In the genomic region with DNA sequence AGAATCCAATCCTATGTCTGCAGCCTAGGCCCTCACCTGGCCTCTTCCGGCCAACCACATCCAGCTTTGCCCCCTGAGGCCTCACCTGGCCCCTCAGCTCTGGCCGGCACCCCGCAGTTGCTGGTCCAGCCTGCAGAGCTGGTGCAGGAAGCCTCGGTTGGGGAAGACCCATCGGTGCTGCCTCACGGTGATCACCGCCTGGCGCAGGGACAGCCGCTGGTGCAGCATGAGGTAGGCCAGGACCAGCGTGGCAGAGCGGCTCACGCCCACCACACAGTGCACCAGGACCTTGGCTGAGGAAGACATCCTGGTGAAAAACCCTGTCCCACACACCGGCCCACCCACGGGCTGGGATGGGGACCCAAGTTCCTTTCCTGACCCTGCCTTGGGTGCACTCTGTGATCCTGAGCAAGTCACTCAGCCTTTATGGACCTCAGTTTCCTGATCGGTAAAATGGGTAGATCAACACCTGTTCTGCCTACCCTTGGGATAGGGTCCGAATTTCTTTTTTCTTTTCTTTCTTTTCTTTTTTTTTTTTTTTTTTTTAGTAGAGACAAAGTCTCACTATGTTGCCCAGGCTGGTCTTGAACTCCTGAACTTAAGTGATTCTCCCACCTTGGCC, we compare ENCODE assay signal across 16 cellular contexts. TPM values are rescaled to one million over a fixed set of nuclear protein-coding genes. Genes with fewer than 3 reads are reported as not detected.
DNase-seq lines count a peak whose midpoint lies in the region; FAIRE-seq and TF ChIP-seq lines count a peak whose summit lies in the region.
"Had no signal": no experiment of that assay in that cellular context is flagged by ENCODE, and none has a peak within 500 bp of the region (broad histone marks: within the 10 kb centered on the region; RNA-seq: fewer than 3 reads in every experiment).

No MANE protein-coding gene starts in this region.

- H4K20me1 ChIP-seq in H1 (replicated peaks in 1 of 2; ENCODE audit: control insufficient read depth in 1 of 2, insufficient read depth in 2 of 2, low read length in 2 of 2) (no peaks in the 10 kb centered on the region), neural progenitor cell (ENCODE audit: low read depth) (no peaks in the 10 kb centered on the region), hepatocyte (ENCODE audit: insufficient read depth, poor library complexity, severe bottlenecking) (no peaks in the 10 kb centered on the region)

- H3K9me2 ChIP-seq in hepatocyte (replicated peaks; ENCODE audit: insufficient read depth), result no peaks in the 10 kb centered on the region

- H4K5ac ChIP-seq in H1 (ENCODE audit: insufficient read length, low read depth, low read length), result peak overlapping the region; percentile 67

- no peak overlapping the region for H3K14ac ChIP-seq in H1 (ENCODE audit: insufficient read length)

- H3K27ac Mint-ChIP-seq in neural progenitor cell, result peak overlapping the region; percentile 44
- H3K27ac Mint-ChIP-seq: IgD-negative memory B cell had no signal

- H3K23me2 ChIP-seq in H1 (ENCODE audit: low read depth, low read length), result no peaks in the 10 kb centered on the region

- H3K4me3 ChIP-seq in H1 (ENCODE audit: extremely low read depth in 1 of 4, insufficient read depth in 2 of 4, low read depth in 3 of 4, low read length in 4 of 4), result no peak overlapping the region
- no peak overlapping the region for H3K4me3 ChIP-seq in neural progenitor cell
- no peak overlapping the region for H3K4me3 ChIP-seq in stomach
- no peak overlapping the region for H3K4me3 ChIP-seq in hepatocyte

- peaks cover 32% of the 10 kb centered on the region for H3K4me1 Mint-ChIP-seq in neural progenitor cell

- peak overlapping the region; percentile 98; the same call in 1 of the 2 replicates for H2BK20ac ChIP-seq in H1 (ENCODE audit: low read length)

- peak overlapping the region; percentile 91 for H3K4ac ChIP-seq in H1 (replicated peaks; ENCODE audit: insufficient read length, low read depth, low read length)

- POLR2A ChIA-PET in H1 (lab: Charles Lee; ENCODE audit: partially characterized antibody), result interaction anchor here (0.6 to 1.5 kb wide), 3 partner anchors 105 to 929 kb away, joined by 3 to 5 read pairs (median 3); a partner anchor contains a TSS

- no peaks in the 10 kb centered on the region for H3K36me3 Mint-ChIP-seq in neural progenitor cell

- H3K27me3 ChIP-seq in H1 (replicated peaks in 1 of 4; ENCODE audit: control insufficient read depth in 3 of 4, extremely low read depth in 1 of 4, insufficient read depth in 3 of 4, low read length in 3 of 4) (no peaks in the 10 kb centered on the region), neural progenitor cell (no peaks in the 10 kb centered on the region), stomach (no peaks in the 10 kb centered on the region), hepatocyte (no peaks in the 10 kb centered on the region)

- H2AFZ ChIP-seq in H1 (ENCODE audit: low read length) (peak overlapping the region; percentile 52; the same call in 1 of the 2 replicates), neural progenitor cell (replicated peaks) (no peak overlapping the region), hepatocyte (no peak overlapping the region)

- H2BK5ac ChIP-seq in H1 (ENCODE audit: low read depth, low read length), result peak overlapping the region; percentile 93; the same call in 1 of the 2 replicates

- FAIRE-seq in H1 (lab: Jason Lieb, UNC), result no peak

- peak overlapping the region; percentile 58 for H4K8ac ChIP-seq in H1 (ENCODE audit: extremely low read depth, insufficient read depth, low read length)

- no peaks in the 10 kb centered on the region for H3K36me3 ChIP-seq in H1 (ENCODE audit: control insufficient read depth in 2 of 4, insufficient read depth in 4 of 4, low read length in 3 of 4)
- no peaks in the 10 kb centered on the region for H3K36me3 ChIP-seq in neural progenitor cell
- no peaks in the 10 kb centered on the region for H3K36me3 ChIP-seq in stomach
- H3K36me3 ChIP-seq in hepatocyte (replicated peaks; ENCODE audit: insufficient read depth, low read depth), result no peaks in the 10 kb centered on the region

- H3K9me3 ChIP-seq in H1 (ENCODE audit: insufficient read depth in 2 of 2, low read depth in 1 of 2, low read length in 1 of 2), result no peaks in the 10 kb centered on the region
- no peaks in the 10 kb centered on the region for H3K9me3 ChIP-seq in neural progenitor cell (ENCODE audit: low read depth)
- no peaks in the 10 kb centered on the region for H3K9me3 ChIP-seq in stomach
- no peaks in the 10 kb centered on the region for H3K9me3 ChIP-seq in hepatocyte (ENCODE audit: low read depth)

- no peak overlapping the region for H3K4me3 Mint-ChIP-seq in neural progenitor cell
- H3K4me3 Mint-ChIP-seq: IgD-negative memory B cell had no signal

- H3K27ac ChIP-seq in H1 (ENCODE audit: low read depth, low read length), result peak overlapping the region; percentile 65; the same call in 1 of the 2 replicates
- H3K27ac ChIP-seq in neural progenitor cell, result no peak overlapping the region
- no peak overlapping the region for H3K27ac ChIP-seq in stomach
- H3K27ac ChIP-seq in hepatocyte, result no peak overlapping the region
- H3K27ac ChIP-seq: 22Rv1 had no signal

- CTCF ChIA-PET in H1 (lab: Charles Lee; ENCODE audit: partially characterized antibody), result interaction anchor here (0.8 to 3.3 kb wide), 8 partner anchors 7 to 121 kb away, joined by 3 to 28 read pairs (median 3); a partner anchor contains a TSS

- peak overlapping the region; percentile 52 for H2BK120ac ChIP-seq in H1 (replicated peaks; ENCODE audit: low read depth, low read length)

- TF ChIP-seq POLR2A in H1 (IDR thresholded peaks at IDR 0.05; ENCODE audit: control extremely low read depth in 1 of 2, low read depth in 2 of 2, low read length in 2 of 2), result no peak
- no peak for TF ChIP-seq POLR2A in stomach (IDR thresholded peaks at IDR 0.05)

- peak overlapping the region; percentile 27 to 43; a peak in 3 of 4 replicates for H3K4me2 ChIP-seq in H1 (ENCODE audit: insufficient read depth in 1 of 2, low read depth in 2 of 2, low read length in 2 of 2)
- no peak overlapping the region for H3K4me2 ChIP-seq in neural progenitor cell
- no peak overlapping the region for H3K4me2 ChIP-seq in hepatocyte

- peak; percentile 50 for DNase-seq in activated CD8-positive, alpha-beta memory T cell treated with anti-CD3 and anti-CD28 coated beads for 24 hours
- DNase-seq in activated CD8-positive, alpha-beta memory T cell treated with anti-CD3 and anti-CD28 coated beads, Interleukin-2, amount 50 U/mL, for 4 hours, result no peak
- DNase-seq in H1 (ENCODE audit: low read depth in 1 of 2, low spot score in 2 of 2), result no peak
- no peak for DNase-seq in neural progenitor cell (ENCODE audit: low spot score)
- peak; percentile 21 for DNase-seq in stomach
- no peak for DNase-seq in SIG-M5 treated with dmso at 0.1 percent for 504 hours (lab: John Stamatoyannopoulos, UW; ENCODE audit: unreplicated experiment)
- DNase-seq in DMS 273 (lab: John Stamatoyannopoulos, UW; ENCODE audit: unreplicated experiment), result no peak
- no peak for DNase-seq in hepatocyte (ENCODE audit: low spot score)
- DNase-seq: DMS 273 treated with DMSO at 0.1 percent for 48 hours, GOT3, MV-4-11, NCI-H1417 treated with DMSO at 0.1 percent for 48 hours, NCI-H2081, NCI-H510A treated with DMSO at 0.1 percent for 48 hours had no signal

- H3K79me2 ChIP-seq in H1 (ENCODE audit: control insufficient read depth in 1 of 2, insufficient read depth in 2 of 2, low read length in 2 of 2) (no peaks in the 10 kb centered on the region), neural progenitor cell (ENCODE audit: low read depth) (no peaks in the 10 kb centered on the region), hepatocyte (no peaks in the 10 kb centered on the region)

- TF ChIP-seq CTCF in H1 (IDR thresholded peaks at IDR 0.05; ENCODE audit: control extremely low read depth in 1 of 3, insufficient read depth in 1 of 3, low read depth in 1 of 3, low read length in 3 of 3), result no peak
- no peak for TF ChIP-seq CTCF in neural progenitor cell (IDR thresholded peaks at IDR 0.05)
- TF ChIP-seq CTCF in stomach (IDR thresholded peaks at IDR 0.05), result no peak
- TF ChIP-seq CTCF in hepatocyte (IDR thresholded peaks at IDR 0.05; ENCODE audit: poor library complexity), result no peak

- peaks cover 0 to 16% (median 11%) of the 10 kb centered on the region in 4 experiments; a peak in 6 of 7 replicates for H3K4me1 ChIP-seq in H1 (replicated peaks in 1 of 4; ENCODE audit: control insufficient read depth in 3 of 4, insufficient read depth in 4 of 4, low read length in 3 of 4)
- peaks cover 3% of the 10 kb centered on the region for H3K4me1 ChIP-seq in neural progenitor cell
- peaks cover 0 to 16% (median 4%) of the 10 kb centered on the region in 4 donors for H3K4me1 ChIP-seq in stomach
- H3K4me1 ChIP-seq in hepatocyte (ENCODE audit: insufficient read depth), result no peaks in the 10 kb centered on the region

- no peak for TF ChIP-seq EP300 in H1 (IDR thresholded peaks at IDR 0.05; ENCODE audit: borderline replicate concordance in 1 of 2, low read depth in 2 of 2, low read length in 2 of 2)
- no peak for TF ChIP-seq EP300 in stomach (IDR thresholded peaks at IDR 0.05)

- peak overlapping the region; percentile 99 for H4K91ac ChIP-seq in H1 (replicated peaks; ENCODE audit: insufficient read length, low read length)

- H3K18ac ChIP-seq in H1 (ENCODE audit: extremely low read depth, low read length), result peak overlapping the region; percentile 95

- H3K9ac ChIP-seq in H1 (replicated peaks in 1 of 4; ENCODE audit: extremely low read depth in 1 of 4, low read depth in 3 of 4, low read length in 3 of 4) (peak overlapping the region in 1 of 4 experiments; percentile 27; a peak in 1 of 7 replicates), neural progenitor cell (no peak overlapping the region)

- peak overlapping the region; percentile 98; the same call in 1 of the 2 replicates for H2BK12ac ChIP-seq in H1 (ENCODE audit: low read depth, low read length)

- WGBS in H1 (ENCODE audit: extremely low coverage in 1 of 2, insufficient coverage in 1 of 2, insufficient read length in 1 of 2, insufficient replicate concordance in 2 of 2, low coverage in 1 of 2, low lambda C conversion rate in 2 of 2, missing lambda C conversion rate in 1 of 2), 2 experiments, result 87% methylated on average over 12 of the region's 16 CpGs; no CpG with 5 or more reads in 1 of the 2 experiments
- WGBS in stomach, 5 donors, result 90 to 96% (median 92%) methylated on average over 9 to 16 of the region's 16 CpGs
- 95% methylated on average over 16 of the region's 16 CpGs for WGBS in hepatocyte (ENCODE audit: low lambda C conversion rate, missing lambda C conversion rate)

- no peak overlapping the region for H3K56ac ChIP-seq in H1 (replicated peaks; ENCODE audit: insufficient read length, low read depth, low read length)

- no peaks in the 10 kb centered on the region for H3K9me3 Mint-ChIP-seq in neural progenitor cell
- H3K9me3 Mint-ChIP-seq: IgD-negative memory B cell had no signal

- H3K23ac ChIP-seq in H1 (ENCODE audit: insufficient read length), result no peak overlapping the region

- no peaks in the 10 kb centered on the region; the same call in 1 of the 2 replicates for H3K79me1 ChIP-seq in H1 (ENCODE audit: low read depth, low read length)

- peak overlapping the region; percentile 94; the same call in 1 of the 2 replicates for H2AK5ac ChIP-seq in H1 (ENCODE audit: low read depth, low read length)

- peaks cover 10% of the 10 kb centered on the region for H3K27me3 Mint-ChIP-seq in neural progenitor cell (ENCODE audit: insufficient read depth, low read depth)
- H3K27me3 Mint-ChIP-seq: IgD-negative memory B cell had no signal

- intact Hi-C loops in stomach (cut with DNase I; ENCODE audit: low total_unique reads), result loop anchor here (10.0 kb wide), 1 partner anchor 129 kb away; a partner anchor contains a TSS

- peak overlapping the region; percentile 98 for H2BK15ac ChIP-seq in H1 (ENCODE audit: low read length)

- TF ChIP-seq RAD21 in H1 (IDR thresholded peaks at IDR 0.05 in 1 of 2, conservative IDR thresholded peaks at IDR 0.05 in 1 of 2; ENCODE audit: low read depth in 2 of 2, low read length in 2 of 2), result no peak

- peaks cover 30% of the 10 kb centered on the region for H3F3A ChIP-seq in neural progenitor cell (ENCODE audit: low read depth)

RNA-seq across cellular contexts. Expression of a gene that starts 5.8 kb away (rescaled TPM):
- 16.6 and 20.9 TPM in 2 replicates for total RNA-seq in H1 (2021; fragmentation: NEBNext Ultra II Directional; extraction: Animal tissue kit (Norgen Biotek cat#: 25700))
- polyA plus RNA-seq in H1 (2011; rRNA removed) (9.3 and 11.7 TPM in 2 replicates), stomach (1 to 10 TPM; 2.9 to 5.2 (median 4.3) TPM), hepatocyte (9.6 and 10.7 TPM in 2 replicates)
- 10.1 TPM for polyA plus RNA-seq in H1 (2011; cell fraction: cytosol; rRNA removed)
- polyA plus RNA-seq in H1 (2011; cell fraction: nucleus; rRNA removed), result 6.1 TPM
- 4.6 to 8.5 TPM (median 6.8 TPM) in 4 replicates for polyA plus RNA-seq in H1 (2012, experiment 1 of 2)
- polyA plus RNA-seq in H1 (2012, experiment 2 of 2), result 1.3 TPM
- polyA plus RNA-seq in H1 (2013, experiment 1 of 2), result 10.8 TPM
- 11.6 TPM for polyA plus RNA-seq in H1 (2013, experiment 2 of 2)
- polyA minus RNA-seq in H1 (2011; rRNA and poly(A)+ RNA removed), result 37.7 and 50.7 TPM in 2 replicates
- polyA minus RNA-seq in H1 (2011; cell fraction: cytosol; rRNA and poly(A)+ RNA removed), result 11.7 TPM
- 22.2 TPM for polyA minus RNA-seq in H1 (2011; cell fraction: nucleus; rRNA and poly(A)+ RNA removed)
- total RNA-seq in neural progenitor cell (ENCODE audit: low replicate concordance) (25.7 and 39.5 TPM in 2 replicates), stomach (10 to 100 TPM in 3 of 5 donors, 1 to 10 TPM in 2; 3.2 to 34.9 (median 11.9) TPM), hepatocyte (26.8 and 29.2 TPM in 2 replicates)

Comparison
In these comparisons a context has a peak if more than half of its experiments do, and no peak if none do; other contexts are left out.
1. DNase-seq: peak in activated CD8-positive, alpha-beta memory T cell treated with anti-CD3 and anti-CD28 coated beads for 24 hours (single experiment) and stomach (single experiment); none in activated CD8-positive, alpha-beta memory T cell treated with anti-CD3 and anti-CD28 coated beads, Interleukin-2, amount 50 U/mL, for 4 hours (single experiment), H1 (0 of 2), neural progenitor cell (single experiment), SIG-M5 treated with dmso at 0.1 percent for 504 hours (single experiment), DMS 273 (single experiment) and hepatocyte (single experiment).
2. H3K4me2 ChIP-seq: peak in H1 (2 of 2); none in neural progenitor cell (single experiment) and hepatocyte (single experiment).